19 cellular contexts compared by ENCODE assay signal in genomic region chr14:104928391-104929133, GRCh38. TPM values are rescaled to one million over a fixed set of nuclear protein-coding genes. Genes with fewer than 3 reads are reported as not detected.
DNase-seq lines count a peak whose midpoint lies in the region; ATAC-seq, FAIRE-seq and TF ChIP-seq lines count a peak whose summit lies in the region.
"Had no signal": no experiment of that assay in that cellular context is flagged by ENCODE, and none has a peak within 500 bp of the region (broad histone marks: within the 10 kb centered on the region; RNA-seq: fewer than 3 reads in every experiment).

No MANE protein-coding gene starts in this region.

- no peak overlapping the region for H3K9ac ChIP-seq in liver (ENCODE audit: low read depth in 1 of 2, low read length in 2 of 2)
- H3K9ac ChIP-seq in HepG2 (ENCODE audit: insufficient read depth, low read depth, low read length), result no peak overlapping the region
- H3K9ac ChIP-seq in mesendoderm (ENCODE audit: low read length), result no peak overlapping the region

- H3K4me1 Mint-ChIP-seq in WTC11 (no peaks in the 10 kb centered on the region), memory B cell (peaks cover 24% of the 10 kb centered on the region)

- H3K9me3 Mint-ChIP-seq in WTC11, result peaks cover 5% of the 10 kb centered on the region
- no peaks in the 10 kb centered on the region for H3K9me3 Mint-ChIP-seq in memory B cell
- H3K9me3 Mint-ChIP-seq: CD4-positive, alpha-beta T cell had no signal

- peaks cover 0 to 4% (median 0%) of the 10 kb centered on the region in 4 donors for H3K9me3 ChIP-seq in liver (ENCODE audit: control insufficient read depth in 4 of 4, low read length in 3 of 4)
- H3K9me3 ChIP-seq in HepG2 (ENCODE audit: low read length), result no peaks in the 10 kb centered on the region
- H3K9me3 ChIP-seq: SJSA1 had no signal

- POLR2A ChIA-PET in HepG2 (lab: Yijun Ruan, JAX), result no interaction called here
- POLR2A ChIA-PET in WTC11 (lab: Charles Lee), result no interaction called here
- POLR2A ChIA-PET in GM10248 (lab: Yijun Ruan, JAX), result no interaction called here

- H2AFZ ChIP-seq in HepG2 (ENCODE audit: low read length), result no peak overlapping the region

- no peak overlapping the region for H3K4ac ChIP-seq in mesendoderm (ENCODE audit: low read depth, low read length)

- intact Hi-C loops in HepG2 (cut with micrococcal nuclease; ENCODE audit: unreplicated experiment), result no loop called here

- no peak for ATAC-seq in HepG2
- no peak for ATAC-seq in WTC11
- ATAC-seq in memory B cell (ENCODE audit: low read depth), result no peak

- no peak overlapping the region for H2BK120ac ChIP-seq in mesendoderm (ENCODE audit: low read depth, low read length)

- BruUV-seq in HepG2 (replicated peaks; lab: Mats Ljungman, UMichigan), result no TSS peak

- H3K4me2 ChIP-seq in HepG2 (ENCODE audit: low read depth, low read length), result no peak overlapping the region
- no peak overlapping the region for H3K4me2 ChIP-seq in mesendoderm (ENCODE audit: low read length)
- H3K4me2 ChIP-seq: A549 had no signal

- H3K4me3 ChIP-seq in liver (ENCODE audit: low read depth in 1 of 3, low read length in 3 of 3) (no peak overlapping the region), HepG2 (replicated peaks in 1 of 3; ENCODE audit: insufficient read depth in 1 of 3, low read depth in 2 of 3, low read length in 3 of 3) (no peak overlapping the region), mesendoderm (ENCODE audit: low read length) (no peak overlapping the region)
- H3K4me3 ChIP-seq: A549, SJSA1 had no signal

- no peak overlapping the region for H3K56ac ChIP-seq in mesendoderm (ENCODE audit: low read length)

- H3K18ac ChIP-seq in mesendoderm (ENCODE audit: low read length), result no peak overlapping the region

- TF ChIP-seq EP300 in HepG2 (IDR thresholded peaks at IDR 0.05; ENCODE audit: low read depth in 2 of 2, low read length in 2 of 2) (no peak), HepG2 (CRISPR knock-in tag; IDR thresholded peaks at IDR 0.05; ENCODE audit: borderline replicate concordance) (no peak)

- no peaks in the 10 kb centered on the region for H3K79me1 ChIP-seq in mesendoderm (ENCODE audit: low read length)

- no peak for TF ChIP-seq POLR2A in HepG2 (IDR thresholded peaks at IDR 0.05; ENCODE audit: insufficient read depth in 1 of 2, low read depth in 2 of 2, low read length in 2 of 2)

- no peak for DNase-seq in HepG2 (ENCODE audit: low spot score)
- peak; percentile 5 for DNase-seq in WTC11 (ENCODE audit: low spot score)
- DNase-seq in memory B cell (ENCODE audit: low spot score in 2 of 2), result no peak
- DNase-seq in GM19238 (ENCODE audit: insufficient read length, low spot score), result no peak
- DNase-seq in GM10248 (ENCODE audit: extremely low spot score), result no peak
- no peak for DNase-seq in mesendoderm
- DNase-seq in inferior parietal cortex (ENCODE audit: extremely low spot score), result no peak
- DNase-seq: HCEC 1CT, KBM-7, NCI-H1436 treated with DMSO at 0.1 percent for 48 hours, NCI-H2029 treated with DMSO at 0.1 percent for 48 hours, NCI-H2171 treated with DMSO at 0.1 percent for 48 hours, NCI-H446 treated with DMSO at 0.1 percent for 48 hours, NCI-H748 treated with DMSO at 0.1 percent for 48 hours had no signal

- no peak overlapping the region for H2AK5ac ChIP-seq in mesendoderm (ENCODE audit: low read length)

- FAIRE-seq in HepG2 (lab: Jason Lieb, UNC), result no peak
- FAIRE-seq: A549 had no signal

- TF ChIP-seq CTCF in liver (IDR thresholded peaks at IDR 0.05; ENCODE audit: low read depth, low read length, missing input control) (no peak), HepG2 (CRISPR knock-in tag; IDR thresholded peaks at IDR 0.05) (no peak), WTC11 (IDR thresholded peaks at IDR 0.05) (no peak), GM10248 (IDR thresholded peaks at IDR 0.05; ENCODE audit: control extremely low read depth, extremely low read depth, low read depth, missing control alignments) (no peak)

- no peak overlapping the region for H3K23ac ChIP-seq in mesendoderm (ENCODE audit: low read length)

- no peaks in the 10 kb centered on the region for H3K36me3 ChIP-seq in liver (ENCODE audit: control insufficient read depth in 4 of 4, insufficient read depth in 3 of 4, low read depth in 1 of 4, low read length in 3 of 4)
- no peaks in the 10 kb centered on the region for H3K36me3 ChIP-seq in HepG2 (replicated peaks in 1 of 2; ENCODE audit: control insufficient read depth in 1 of 2, insufficient read depth in 2 of 2, low read length in 2 of 2)
- no peaks in the 10 kb centered on the region for H3K36me3 ChIP-seq in mesendoderm (ENCODE audit: control insufficient read depth, insufficient read depth, low read length)
- H3K36me3 ChIP-seq: SJSA1 had no signal

- no peaks in the 10 kb centered on the region for H3K79me2 ChIP-seq in HepG2 (ENCODE audit: insufficient read depth, low read length)
- no peaks in the 10 kb centered on the region for H3K79me2 ChIP-seq in mesendoderm (ENCODE audit: control insufficient read depth, insufficient read depth, low read length)

- no peaks in the 10 kb centered on the region for H4K20me1 ChIP-seq in HepG2 (ENCODE audit: insufficient read depth, low read length)

- no peak overlapping the region for H4K8ac ChIP-seq in mesendoderm (ENCODE audit: low read depth, low read length)

- H3K27me3 ChIP-seq in liver (ENCODE audit: control insufficient read depth in 4 of 4, insufficient read depth in 4 of 4, low read length in 3 of 4) (peaks cover 0 to 3% (median 0%) of the 10 kb centered on the region in 4 donors), HepG2 (ENCODE audit: control insufficient read depth in 1 of 2, insufficient read depth in 2 of 2, low read length in 2 of 2) (peaks cover 28 to 75% of the 10 kb centered on the region in 2 experiments; a peak in 4 of 5 replicates), mesendoderm (ENCODE audit: insufficient read depth, low read length, poor library complexity) (peaks cover 20% of the 10 kb centered on the region)
- H3K27me3 ChIP-seq: SJSA1 had no signal

- H2BK15ac ChIP-seq in mesendoderm (replicated peaks; ENCODE audit: low read depth), result no peak overlapping the region

- CTCF ChIA-PET in HepG2 (lab: Yijun Ruan, JAX; ENCODE audit: low intra/inter-chr PET ratio, low total read pairs), result no interaction called here
- CTCF ChIA-PET in WTC11 (lab: Charles Lee), result interaction anchor here (1.0 to 1.7 kb wide), 8 partner anchors 12 to 117 kb away, joined by 3 to 5 read pairs (median 4); partner anchors contain the start of gene CLBA1
- CTCF ChIA-PET in GM10248 (lab: Yijun Ruan, JAX), result interaction anchor here (1.4 to 2.4 kb wide), 2 partner anchors 12 to 117 kb away, joined by 4 to 9 read pairs; no protein-coding TSS in a partner anchor

- TF ChIP-seq RAD21 in liver (IDR thresholded peaks at IDR 0.05) (no peak), HepG2 (CRISPR knock-in tag; IDR thresholded peaks at IDR 0.05) (no peak)

- H3K27ac ChIP-seq in liver (ENCODE audit: low read depth in 1 of 2, low read length in 2 of 2), result no peak overlapping the region
- H3K27ac ChIP-seq in HepG2 (ENCODE audit: extremely low read length, insufficient read depth, low read length), result no peak overlapping the region
- H3K27ac ChIP-seq in mesendoderm (ENCODE audit: low read depth, low read length), result no peak overlapping the region
- H3K27ac ChIP-seq: A549, SJSA1 had no signal

- no peak overlapping the region for H3K4me3 Mint-ChIP-seq in WTC11
- H3K4me3 Mint-ChIP-seq in memory B cell, result peak overlapping the region; percentile 41
- H3K4me3 Mint-ChIP-seq: CD4-positive, alpha-beta T cell had no signal

- H3K36me3 Mint-ChIP-seq in WTC11 (no peaks in the 10 kb centered on the region), memory B cell (peaks cover 2% of the 10 kb centered on the region)

- no peak overlapping the region for H4K5ac ChIP-seq in mesendoderm (ENCODE audit: low read length)

- H3K4me1 ChIP-seq in liver (ENCODE audit: control insufficient read depth in 4 of 4, insufficient read depth in 4 of 4, low read length in 3 of 4), result peaks cover 0 to 6% (median 3%) of the 10 kb centered on the region in 4 donors
- H3K4me1 ChIP-seq in HepG2 (ENCODE audit: insufficient read depth, low read length), result no peaks in the 10 kb centered on the region; the same call in 1 of the 2 replicates
- no peaks in the 10 kb centered on the region for H3K4me1 ChIP-seq in mesendoderm (ENCODE audit: control insufficient read depth, low read depth, low read length)

- WGBS in liver, result 80% methylated on average over 17 of the region's 17 CpGs
- WGBS in HepG2 (ENCODE audit: low lambda C conversion rate), result 10% methylated on average over 2 of the region's 17 CpGs
- no CpG with 5 or more reads among the region's 17 CpGs for whole genome bisulfite sequencing in mesendoderm (ENCODE audit: extremely low coverage, insufficient coverage, low lambda C conversion rate)

- peaks cover 37% of the 10 kb centered on the region for H3K27me3 Mint-ChIP-seq in WTC11 (ENCODE audit: low read depth)
- no peaks in the 10 kb centered on the region for H3K27me3 Mint-ChIP-seq in memory B cell
- H3K27me3 Mint-ChIP-seq: CD4-positive, alpha-beta T cell had no signal

- in situ Hi-C loops in HepG2 (cut with HindIII; ENCODE audit: extremely low pct_ligation_motif_present, low pct_unique_long_range_greater_than_20kb), result no loop called here

- H2BK5ac ChIP-seq in mesendoderm (ENCODE audit: low read length), result no peak overlapping the region

- H3K27ac Mint-ChIP-seq in WTC11 (no peak overlapping the region), memory B cell (no peak overlapping the region)
- H3K27ac Mint-ChIP-seq: CD4-positive, alpha-beta T cell had no signal

RNA-seq across cellular contexts. Expression of gene PLD4, which starts 3.9 kb away (rescaled TPM):
- 10 to 100 TPM in 1 of 2 donors, under 1 TPM in 1; under 0.01 to 14.5 TPM for total RNA-seq in liver
- under 1 TPM; 0.31 to 0.39 TPM for polyA plus RNA-seq in liver
- total RNA-seq in HepG2 (2016; rRNA removed; fragmentation: Illumina TruSeq; extraction: Trizol), result not detected in 2 replicates
- not detected in 2 replicates for total RNA-seq in HepG2 (2016; cell fraction: cytosol; rRNA removed; fragmentation: Illumina TruSeq; extraction: Trizol; ENCODE audit: low read depth)
- total RNA-seq in HepG2 (2016; cell fraction: insoluble cytoplasmic fraction; rRNA removed; fragmentation: Illumina TruSeq; extraction: Trizol), result not detected in 2 replicates
- not detected in 2 replicates for total RNA-seq in HepG2 (2016; cell fraction: membrane; rRNA removed; fragmentation: Illumina TruSeq; extraction: Trizol)
- not detected in 2 replicates for total RNA-seq in HepG2 (2016; cell fraction: nucleus; rRNA removed; fragmentation: Illumina TruSeq; extraction: Trizol)
- not detected in 2 replicates for polyA plus RNA-seq in HepG2 (2011; rRNA removed)
- polyA plus RNA-seq in HepG2 (2011; cell fraction: cytosol; rRNA removed), result not detected in 2 replicates
- not detected in 2 replicates for polyA plus RNA-seq in HepG2 (2011; cell fraction: nucleus; rRNA removed)
- not detected in 2 replicates for polyA plus RNA-seq in HepG2 (2012)
- not detected in 2 replicates for polyA plus RNA-seq in HepG2 (2016; cell fraction: cytosol; fragmentation: Illumina TruSeq; extraction: Trizol; ENCODE audit: low read depth)
- not detected in 2 replicates for polyA plus RNA-seq in HepG2 (2016; cell fraction: insoluble cytoplasmic fraction; fragmentation: Illumina TruSeq; extraction: Trizol; ENCODE audit: low read depth)
- not detected in 2 replicates for polyA plus RNA-seq in HepG2 (2016; cell fraction: membrane; fragmentation: Illumina TruSeq; extraction: Trizol; ENCODE audit: low read depth)
- not detected in 2 replicates for polyA plus RNA-seq in HepG2 (2016; cell fraction: nucleus; fragmentation: Illumina TruSeq; extraction: Trizol; ENCODE audit: insufficient read depth, low read depth)
- polyA minus RNA-seq in HepG2 (2011; rRNA and poly(A)+ RNA removed; ENCODE audit: low replicate concordance), result 0.02 TPM in 1 of 2 replicates, not detected in the other
- polyA minus RNA-seq in HepG2 (2011; cell fraction: cytosol; rRNA and poly(A)+ RNA removed), result not detected in 2 replicates
- polyA minus RNA-seq in HepG2 (2011; cell fraction: nucleus; rRNA and poly(A)+ RNA removed), result not detected in 2 replicates
- total RNA-seq in WTC11 (2021), result 0.07 to 0.21 TPM (median 0.11 TPM) in 3 replicates
- not detected for polyA plus RNA-seq in mesendoderm (2013, experiment 1 of 2)
- not detected for polyA plus RNA-seq in mesendoderm (2013, experiment 2 of 2)
- total RNA-seq: M059J, SJSA1 had no signal

RNA-seq across cellular contexts. Expression of gene AHNAK2, which starts 49.6 kb away (rescaled TPM):
- 1 to 10 TPM in 1 of 2 donors, under 1 TPM in 1; 0.05 to 2.6 TPM for total RNA-seq in liver
- polyA plus RNA-seq in liver, result 1 to 10 TPM in 1 of 2 donors, under 1 TPM in 1; 0.40 to 1.9 TPM
- 0.15 and 0.18 TPM in 2 replicates for total RNA-seq in HepG2 (2016; rRNA removed; fragmentation: Illumina TruSeq; extraction: Trizol)
- total RNA-seq in HepG2 (2016; cell fraction: cytosol; rRNA removed; fragmentation: Illumina TruSeq; extraction: Trizol; ENCODE audit: low read depth), result not detected in 2 replicates
- 0.10 and 0.11 TPM in 2 replicates for total RNA-seq in HepG2 (2016; cell fraction: insoluble cytoplasmic fraction; rRNA removed; fragmentation: Illumina TruSeq; extraction: Trizol)
- 0.06 and 0.07 TPM in 2 replicates for total RNA-seq in HepG2 (2016; cell fraction: membrane; rRNA removed; fragmentation: Illumina TruSeq; extraction: Trizol)
- total RNA-seq in HepG2 (2016; cell fraction: nucleus; rRNA removed; fragmentation: Illumina TruSeq; extraction: Trizol), result 0.53 and 0.68 TPM in 2 replicates
- polyA plus RNA-seq in HepG2 (2011; rRNA removed), result 0.10 and 0.11 TPM in 2 replicates
- 0.08 and 0.09 TPM in 2 replicates for polyA plus RNA-seq in HepG2 (2011; cell fraction: cytosol; rRNA removed)
- polyA plus RNA-seq in HepG2 (2011; cell fraction: nucleus; rRNA removed), result 0.28 and 0.37 TPM in 2 replicates
- 0.04 TPM in 2 replicates for polyA plus RNA-seq in HepG2 (2012)
- not detected in 2 replicates for polyA plus RNA-seq in HepG2 (2016; cell fraction: cytosol; fragmentation: Illumina TruSeq; extraction: Trizol; ENCODE audit: low read depth)
- 0.07 and 0.11 TPM in 2 replicates for polyA plus RNA-seq in HepG2 (2016; cell fraction: insoluble cytoplasmic fraction; fragmentation: Illumina TruSeq; extraction: Trizol; ENCODE audit: low read depth)
- not detected in 2 replicates for polyA plus RNA-seq in HepG2 (2016; cell fraction: membrane; fragmentation: Illumina TruSeq; extraction: Trizol; ENCODE audit: low read depth)
- 0.57 and 0.65 TPM in 2 replicates for polyA plus RNA-seq in HepG2 (2016; cell fraction: nucleus; fragmentation: Illumina TruSeq; extraction: Trizol; ENCODE audit: insufficient read depth, low read depth)
- polyA minus RNA-seq in HepG2 (2011; rRNA and poly(A)+ RNA removed; ENCODE audit: low replicate concordance), result 0.34 and 31.9 TPM in 2 replicates
- 0.30 and 0.35 TPM in 2 replicates for polyA minus RNA-seq in HepG2 (2011; cell fraction: cytosol; rRNA and poly(A)+ RNA removed)
- 0.39 and 0.62 TPM in 2 replicates for polyA minus RNA-seq in HepG2 (2011; cell fraction: nucleus; rRNA and poly(A)+ RNA removed)
- total RNA-seq in WTC11 (2021), result 3.3 to 3.5 TPM (median 3.4 TPM) in 3 replicates
- 0.17 TPM for polyA plus RNA-seq in mesendoderm (2013, experiment 1 of 2)
- polyA plus RNA-seq in mesendoderm (2013, experiment 2 of 2), result 0.21 TPM

RNA-seq across cellular contexts. Expression of gene CLBA1, which starts 57.0 kb away (rescaled TPM):
- total RNA-seq in liver (1 to 10 TPM in 1 of 2 donors, under 1 TPM in 1; 0.98 to 3.5 TPM), HepG2 (2016; rRNA removed; fragmentation: Illumina TruSeq; extraction: Trizol) (1.4 and 1.5 TPM in 2 replicates), WTC11 (2021) (2.6 to 3.8 TPM (median 2.8 TPM) in 3 replicates)
- polyA plus RNA-seq in liver (1 to 10 TPM; 1.0 to 3.9 TPM), HepG2 (2011; rRNA removed) (1.2 and 1.3 TPM in 2 replicates)
- 0.44 and 0.71 TPM in 2 replicates for total RNA-seq in HepG2 (2016; cell fraction: cytosol; rRNA removed; fragmentation: Illumina TruSeq; extraction: Trizol; ENCODE audit: low read depth)
- 1.4 and 1.7 TPM in 2 replicates for total RNA-seq in HepG2 (2016; cell fraction: insoluble cytoplasmic fraction; rRNA removed; fragmentation: Illumina TruSeq; extraction: Trizol)
- 0.99 and 1.0 TPM in 2 replicates for total RNA-seq in HepG2 (2016; cell fraction: membrane; rRNA removed; fragmentation: Illumina TruSeq; extraction: Trizol)
- 1.7 and 2.1 TPM in 2 replicates for total RNA-seq in HepG2 (2016; cell fraction: nucleus; rRNA removed; fragmentation: Illumina TruSeq; extraction: Trizol)
- 0.75 and 0.95 TPM in 2 replicates for polyA plus RNA-seq in HepG2 (2011; cell fraction: cytosol; rRNA removed)
- 2.8 and 3.0 TPM in 2 replicates for polyA plus RNA-seq in HepG2 (2011; cell fraction: nucleus; rRNA removed)
- 0.49 and 0.51 TPM in 2 replicates for polyA plus RNA-seq in HepG2 (2012)
- 0.28 and 0.33 TPM in 2 replicates for polyA plus RNA-seq in HepG2 (2016; cell fraction: cytosol; fragmentation: Illumina TruSeq; extraction: Trizol; ENCODE audit: low read depth)
- polyA plus RNA-seq in HepG2 (2016; cell fraction: insoluble cytoplasmic fraction; fragmentation: Illumina TruSeq; extraction: Trizol; ENCODE audit: low read depth), result 1.3 and 1.7 TPM in 2 replicates
- 0.65 and 0.66 TPM in 2 replicates for polyA plus RNA-seq in HepG2 (2016; cell fraction: membrane; fragmentation: Illumina TruSeq; extraction: Trizol; ENCODE audit: low read depth)
- 1.8 and 3.1 TPM in 2 replicates for polyA plus RNA-seq in HepG2 (2016; cell fraction: nucleus; fragmentation: Illumina TruSeq; extraction: Trizol; ENCODE audit: insufficient read depth, low read depth)
- polyA minus RNA-seq in HepG2 (2011; rRNA and poly(A)+ RNA removed; ENCODE audit: low replicate concordance), result 0.44 and 7.1 TPM in 2 replicates
- 1.1 TPM in 1 of 2 replicates, not detected in the other for polyA minus RNA-seq in HepG2 (2011; cell fraction: cytosol; rRNA and poly(A)+ RNA removed)
- 0.90 and 1.1 TPM in 2 replicates for polyA minus RNA-seq in HepG2 (2011; cell fraction: nucleus; rRNA and poly(A)+ RNA removed)
- 1.2 TPM for polyA plus RNA-seq in mesendoderm (2013, experiment 1 of 2)
- polyA plus RNA-seq in mesendoderm (2013, experiment 2 of 2), result 1.6 TPM
